Comparison of ENCODE assay signal across 8 cellular contexts in genomic region chr17:3710951-3711383, GRCh38. TPM values are rescaled to one million over a fixed set of nuclear protein-coding genes. Genes with fewer than 3 reads are reported as not detected.
DNase-seq lines count a peak whose midpoint lies in the region; ATAC-seq and TF ChIP-seq lines count a peak whose summit lies in the region.

No MANE protein-coding gene starts in this region.

- H3K4me3 ChIP-seq in BLaER1 treated with 17β-estradiol and CSF1 and Interleukin-3, amounts not matched to agents 10 nM and 100 nM, result no peak overlapping the region
- H3K4me3 ChIP-seq in effector memory CD4-positive, alpha-beta T cell (ENCODE audit: insufficient read depth, low read depth, low read length, poor library complexity, severe bottlenecking), result no peak overlapping the region
- H3K4me3 ChIP-seq in endodermal cell (ENCODE audit: low read length), result no peak overlapping the region

- peaks cover 20 to 46% (median 41%) of the 10 kb centered on the region in 11 experiments for H3K36me3 ChIP-seq in BLaER1 treated with 17β-estradiol and CSF1 and Interleukin-3, amounts not matched to agents 10 nM and 100 nM
- peaks cover 13% of the 10 kb centered on the region for H3K36me3 ChIP-seq in effector memory CD4-positive, alpha-beta T cell (ENCODE audit: control insufficient read depth, insufficient read depth, low read length)
- peaks cover 13% of the 10 kb centered on the region for H3K36me3 ChIP-seq in endodermal cell (ENCODE audit: control insufficient read depth, insufficient read depth, low read length)

- no peaks in the 10 kb centered on the region for H3K4me1 Mint-ChIP-seq in endodermal cell

- no peaks in the 10 kb centered on the region for H3K27me3 ChIP-seq in BLaER1 treated with 17β-estradiol and CSF1 and Interleukin-3, amounts not matched to agents 10 nM and 100 nM
- H3K27me3 ChIP-seq in effector memory CD4-positive, alpha-beta T cell (replicated peaks; ENCODE audit: control insufficient read depth, insufficient read depth, low read length, poor library complexity, severe bottlenecking), result no peaks in the 10 kb centered on the region
- H3K27me3 ChIP-seq in endodermal cell (ENCODE audit: control insufficient read depth, insufficient read depth, low read length, poor library complexity, severe bottlenecking), result no peaks in the 10 kb centered on the region

- no peaks in the 10 kb centered on the region for H3K9me3 Mint-ChIP-seq in endodermal cell

- H3K9ac ChIP-seq in BLaER1 treated with 17β-estradiol and CSF1 and Interleukin-3, amounts not matched to agents 10 nM and 100 nM, result peak overlapping the region in 1 of 11 experiments; percentile 10; a peak in 1 of 22 replicates
- H3K9ac ChIP-seq in endodermal cell (ENCODE audit: extremely low read depth, low read length, poor library complexity, severe bottlenecking), result no peak overlapping the region

- H3K4me3 Mint-ChIP-seq in endodermal cell, result no peak overlapping the region

- H3K4me1 ChIP-seq in BLaER1 treated with 17β-estradiol and CSF1 and Interleukin-3, amounts not matched to agents 10 nM and 100 nM, result peaks cover 34 to 47% (median 38%) of the 10 kb centered on the region in 10 experiments
- peaks cover 19% of the 10 kb centered on the region for H3K4me1 ChIP-seq in effector memory CD4-positive, alpha-beta T cell (ENCODE audit: control insufficient read depth, insufficient read depth, low read length, poor library complexity, severe bottlenecking)
- no peaks in the 10 kb centered on the region for H3K4me1 ChIP-seq in endodermal cell (ENCODE audit: control insufficient read depth, insufficient read depth, low read length)

- no peaks in the 10 kb centered on the region for H3K9me3 ChIP-seq in BLaER1 treated with 17β-estradiol and CSF1 and Interleukin-3, amounts not matched to agents 10 nM and 100 nM (replicated peaks in 1 of 11)
- no peaks in the 10 kb centered on the region for H3K9me3 ChIP-seq in effector memory CD4-positive, alpha-beta T cell (ENCODE audit: control insufficient read depth, low read length)
- H3K9me3 ChIP-seq in endodermal cell (ENCODE audit: control insufficient read depth, low read length), result no peaks in the 10 kb centered on the region

- 80 to 88% methylated on average over 4 to 5 of the region's 5 CpGs for WGBS in endodermal cell (ENCODE audit: insufficient coverage in 1 of 2, insufficient read length in 1 of 2), 2 experiments

- H3K27ac Mint-ChIP-seq in endodermal cell, result no peak overlapping the region

- no peaks in the 10 kb centered on the region for H3K27me3 Mint-ChIP-seq in endodermal cell (ENCODE audit: insufficient read depth)

- DNase-seq in activated CD4-positive, CD25-positive, alpha-beta regulatory T cell treated with anti-CD3 and anti-CD28 coated beads, Interleukin-2, amount 50 U/mL, for 16 hours (ENCODE audit: low read depth, low spot score), result peak; percentile 55
- peak; percentile 57 to 71 (median 67) for DNase-seq in effector memory CD4-positive, alpha-beta T cell
- DNase-seq in stimulated activated CD8-positive, alpha-beta memory T cell treated with anti-CD3 and anti-CD28 coated beads, Interleukin-12 subunit alpha, Interleukin-12 subunit beta, amount 100 ng/mL, for 24 hours (ENCODE audit: extremely low read depth), result peak; percentile 52
- no peak for DNase-seq in NCI-H524 (lab: John Stamatoyannopoulos, UW)
- no peak for DNase-seq in endodermal cell

- no peak for TF ChIP-seq CTCF in endodermal cell (conservative IDR thresholded peaks at IDR 0.05)

- peaks cover 20% of the 10 kb centered on the region for H3K36me3 Mint-ChIP-seq in endodermal cell (ENCODE audit: low read depth)

- ATAC-seq in GM19468 (IDR thresholded peaks at IDR 0.05; ENCODE audit: extremely low read depth, unreplicated experiment) (peak; percentile 93), HG03520 (IDR thresholded peaks at IDR 0.05; ENCODE audit: unreplicated experiment) (peak; percentile 86)

- no peaks in the 10 kb centered on the region; a peak in 1 of 22 replicates for H4K20me1 ChIP-seq in BLaER1 treated with 17β-estradiol and CSF1 and Interleukin-3, amounts not matched to agents 10 nM and 100 nM

- peak overlapping the region in 7 of 11 experiments; percentile 4 to 57 (median 34); a peak in 11 of 22 replicates for H3K27ac ChIP-seq in BLaER1 treated with 17β-estradiol and CSF1 and Interleukin-3, amounts not matched to agents 10 nM and 100 nM
- peak overlapping the region; percentile 2 for H3K27ac ChIP-seq in effector memory CD4-positive, alpha-beta T cell (ENCODE audit: insufficient read depth, low read length, poor library complexity, severe bottlenecking)
- H3K27ac ChIP-seq in endodermal cell (ENCODE audit: low read depth, low read length), result no peak overlapping the region

- H3K4me2 ChIP-seq in BLaER1 treated with 17β-estradiol and CSF1 and Interleukin-3, amounts not matched to agents 10 nM and 100 nM, result peak overlapping the region; percentile 49 to 87 (median 73)

RNA-seq across cellular contexts. Expression of gene HASPIN, which starts 12.7 kb away (rescaled TPM):
- 10 to 100 TPM; 14.7 to 24.6 TPM for total RNA-seq in endodermal cell
- 11.6 TPM for polyA plus RNA-seq in endodermal cell (2013, experiment 1 of 2)
- 11.9 TPM for polyA plus RNA-seq in endodermal cell (2013, experiment 2 of 2)

RNA-seq across cellular contexts. Expression of gene P2RX5, which starts 15.0 kb away (rescaled TPM):
- total RNA-seq in endodermal cell, result under 1 TPM; 0.46 to 0.57 TPM
- 0.36 TPM for polyA plus RNA-seq in endodermal cell (2013, experiment 1 of 2)
- polyA plus RNA-seq in endodermal cell (2013, experiment 2 of 2), result 0.46 TPM

RNA-seq across cellular contexts. Expression of gene EMC6, which starts 42.4 kb away (rescaled TPM):
- total RNA-seq in endodermal cell, result 10 to 100 TPM; 59.4 to 69.5 TPM
- 77.3 TPM for polyA plus RNA-seq in endodermal cell (2013, experiment 1 of 2)
- polyA plus RNA-seq in endodermal cell (2013, experiment 2 of 2), result 68.2 TPM

RNA-seq across cellular contexts. Expression of gene TAX1BP3, which starts 42.6 kb away (rescaled TPM):
- 10 to 100 TPM; 69.6 to 86.8 TPM for total RNA-seq in endodermal cell
- 68.5 TPM for polyA plus RNA-seq in endodermal cell (2013, experiment 1 of 2)
- polyA plus RNA-seq in endodermal cell (2013, experiment 2 of 2), result 73.9 TPM

Comparison
In these comparisons a context has a peak if more than half of its experiments do, and no peak if none do; other contexts are left out.
1. DNase-seq: peak in activated CD4-positive, CD25-positive, alpha-beta regulatory T cell treated with anti-CD3 and anti-CD28 coated beads, Interleukin-2, amount 50 U/mL, for 16 hours (single experiment), effector memory CD4-positive, alpha-beta T cell (3 of 3) and stimulated activated CD8-positive, alpha-beta memory T cell treated with anti-CD3 and anti-CD28 coated beads, Interleukin-12 subunit alpha, Interleukin-12 subunit beta, amount 100 ng/mL, for 24 hours (single experiment); none in NCI-H524 (0 of 2) and endodermal cell (single experiment).